ENCODE assay signal across 1 cellular context in the genomic region with DNA sequence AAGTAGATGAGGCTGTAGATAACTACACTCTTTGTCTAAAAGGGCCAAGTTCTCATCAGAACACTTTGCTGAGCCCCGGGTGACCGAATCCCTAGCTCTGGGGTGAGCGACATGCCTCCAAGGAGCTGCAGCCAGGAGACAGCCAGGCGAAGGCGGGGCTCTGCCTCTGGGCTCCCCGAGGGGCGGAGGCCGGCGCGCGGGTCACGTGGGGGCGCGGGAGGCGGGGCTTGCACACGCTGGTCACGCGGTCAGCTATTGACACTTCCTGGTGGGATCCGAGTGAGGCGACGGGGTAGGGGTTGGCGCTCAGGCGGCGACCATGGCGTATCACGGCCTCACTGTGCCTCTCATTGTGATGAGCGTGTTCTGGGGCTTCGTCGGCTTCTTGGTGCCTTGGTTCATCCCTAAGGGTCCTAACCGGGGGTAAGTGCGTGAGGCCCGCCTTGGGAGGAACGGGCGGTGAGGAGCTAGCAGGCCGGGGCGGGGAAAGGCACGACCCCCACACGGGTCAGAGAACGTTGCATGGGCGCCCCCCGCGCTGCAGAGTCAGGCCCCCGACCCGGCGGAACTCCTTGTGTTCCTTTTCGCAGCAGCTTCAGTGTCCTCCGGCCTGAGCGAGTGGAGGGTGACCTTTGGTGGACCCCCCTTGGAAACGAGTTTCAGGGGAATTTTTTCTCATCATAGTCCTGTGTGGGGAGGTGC.
TF ChIP-seq lines count a peak whose summit lies in the region.

ATP6V0E1 (plus strand) TSS at position 230 of the 702 bp plus-strand sequence; CDS start at position 320, 90 bp downstream.

TF ChIP-seq in HepG2, 621 proteins besides CTCF, POLR2A, EP300 and RAD21 (continued from another document and continues in another):
- TF ChIP-seq DPF2 (CRISPR knock-in tag; IDR thresholded peaks at IDR 0.05; ENCODE audit: borderline replicate concordance, low read depth) = no peak
- no peak for TF ChIP-seq ZNF652 (CRISPR knock-in tag; IDR thresholded peaks at IDR 0.05; ENCODE audit: borderline replicate concordance, low read depth)
- TF ChIP-seq PHB2 (IDR thresholded peaks at IDR 0.05; ENCODE audit: partially characterized antibody) = no peak
- no peak for TF ChIP-seq LCORL (IDR thresholded peaks at IDR 0.05)
- 0 out of 2 replicates have a peak, but pooled peaks have one; percentile 22 for TF ChIP-seq LCORL (CRISPR knock-in tag; IDR thresholded peaks at IDR 0.05)
- TF ChIP-seq NFE2 (CRISPR knock-in tag; IDR thresholded peaks at IDR 0.05) = no peak
- TF ChIP-seq, protein P1, sequence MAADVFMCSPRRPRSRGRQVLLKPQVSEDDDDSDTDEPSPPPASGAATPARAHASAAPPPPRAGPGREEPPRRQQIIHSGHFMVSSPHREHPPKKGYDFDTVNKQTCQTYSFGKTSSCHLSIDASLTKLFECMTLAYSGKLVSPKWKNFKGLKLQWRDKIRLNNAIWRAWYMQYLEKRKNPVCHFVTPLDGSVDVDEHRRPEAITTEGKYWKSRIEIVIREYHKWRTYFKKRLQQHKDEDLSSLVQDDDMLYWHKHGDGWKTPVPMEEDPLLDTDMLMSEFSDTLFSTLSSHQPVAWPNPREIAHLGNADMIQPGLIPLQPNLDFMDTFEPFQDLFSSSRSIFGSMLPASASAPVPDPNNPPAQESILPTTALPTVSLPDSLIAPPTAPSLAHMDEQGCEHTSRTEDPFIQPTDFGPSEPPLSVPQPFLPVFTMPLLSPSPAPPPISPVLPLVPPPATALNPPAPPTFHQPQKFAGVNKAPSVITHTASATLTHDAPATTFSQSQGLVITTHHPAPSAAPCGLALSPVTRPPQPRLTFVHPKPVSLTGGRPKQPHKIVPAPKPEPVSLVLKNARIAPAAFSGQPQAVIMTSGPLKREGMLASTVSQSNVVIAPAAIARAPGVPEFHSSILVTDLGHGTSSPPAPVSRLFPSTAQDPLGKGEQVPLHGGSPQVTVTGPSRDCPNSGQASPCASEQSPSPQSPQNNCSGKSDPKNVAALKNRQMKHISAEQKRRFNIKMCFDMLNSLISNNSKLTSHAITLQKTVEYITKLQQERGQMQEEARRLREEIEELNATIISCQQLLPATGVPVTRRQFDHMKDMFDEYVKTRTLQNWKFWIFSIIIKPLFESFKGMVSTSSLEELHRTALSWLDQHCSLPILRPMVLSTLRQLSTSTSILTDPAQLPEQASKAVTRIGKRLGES (CRISPR knock-in tag; IDR thresholded peaks at IDR 0.05; ENCODE audit: borderline replicate concordance) = 0 out of 2 replicates have a peak, but pooled peaks have one; percentile 36
- no peak for TF ChIP-seq MAFF (IDR thresholded peaks at IDR 0.05; ENCODE audit: low read depth, low read length)
- no peak for TF ChIP-seq HCFC1 (IDR thresholded peaks at IDR 0.05; ENCODE audit: low read depth, low read length)
- TF ChIP-seq KAT7 (CRISPR knock-in tag; IDR thresholded peaks at IDR 0.05; ENCODE audit: borderline replicate concordance) = peak; percentile 40; the same call in 1 of the 2 replicates
- TF ChIP-seq MAFG (CRISPR knock-in tag; IDR thresholded peaks at IDR 0.05) = no peak
- TF ChIP-seq HNRNPUL1 (IDR thresholded peaks at IDR 0.05; ENCODE audit: low read depth, low read length) = no peak
- peak; percentile 94 for TF ChIP-seq ELF3 (CRISPR knock-in tag; IDR thresholded peaks at IDR 0.05)
- TF ChIP-seq CHD2 (IDR thresholded peaks at IDR 0.05; ENCODE audit: low read depth, low read length) = no peak
- TF ChIP-seq KLF6 (CRISPR knock-in tag; IDR thresholded peaks at IDR 0.05) = no peak
- peak; percentile 72 for TF ChIP-seq SALL1 (CRISPR knock-in tag; IDR thresholded peaks at IDR 0.05)
- peak; percentile 21; the same call in 1 of the 2 replicates for TF ChIP-seq STAG1 (CRISPR knock-in tag; IDR thresholded peaks at IDR 0.05)
- TF ChIP-seq, protein P2, sequence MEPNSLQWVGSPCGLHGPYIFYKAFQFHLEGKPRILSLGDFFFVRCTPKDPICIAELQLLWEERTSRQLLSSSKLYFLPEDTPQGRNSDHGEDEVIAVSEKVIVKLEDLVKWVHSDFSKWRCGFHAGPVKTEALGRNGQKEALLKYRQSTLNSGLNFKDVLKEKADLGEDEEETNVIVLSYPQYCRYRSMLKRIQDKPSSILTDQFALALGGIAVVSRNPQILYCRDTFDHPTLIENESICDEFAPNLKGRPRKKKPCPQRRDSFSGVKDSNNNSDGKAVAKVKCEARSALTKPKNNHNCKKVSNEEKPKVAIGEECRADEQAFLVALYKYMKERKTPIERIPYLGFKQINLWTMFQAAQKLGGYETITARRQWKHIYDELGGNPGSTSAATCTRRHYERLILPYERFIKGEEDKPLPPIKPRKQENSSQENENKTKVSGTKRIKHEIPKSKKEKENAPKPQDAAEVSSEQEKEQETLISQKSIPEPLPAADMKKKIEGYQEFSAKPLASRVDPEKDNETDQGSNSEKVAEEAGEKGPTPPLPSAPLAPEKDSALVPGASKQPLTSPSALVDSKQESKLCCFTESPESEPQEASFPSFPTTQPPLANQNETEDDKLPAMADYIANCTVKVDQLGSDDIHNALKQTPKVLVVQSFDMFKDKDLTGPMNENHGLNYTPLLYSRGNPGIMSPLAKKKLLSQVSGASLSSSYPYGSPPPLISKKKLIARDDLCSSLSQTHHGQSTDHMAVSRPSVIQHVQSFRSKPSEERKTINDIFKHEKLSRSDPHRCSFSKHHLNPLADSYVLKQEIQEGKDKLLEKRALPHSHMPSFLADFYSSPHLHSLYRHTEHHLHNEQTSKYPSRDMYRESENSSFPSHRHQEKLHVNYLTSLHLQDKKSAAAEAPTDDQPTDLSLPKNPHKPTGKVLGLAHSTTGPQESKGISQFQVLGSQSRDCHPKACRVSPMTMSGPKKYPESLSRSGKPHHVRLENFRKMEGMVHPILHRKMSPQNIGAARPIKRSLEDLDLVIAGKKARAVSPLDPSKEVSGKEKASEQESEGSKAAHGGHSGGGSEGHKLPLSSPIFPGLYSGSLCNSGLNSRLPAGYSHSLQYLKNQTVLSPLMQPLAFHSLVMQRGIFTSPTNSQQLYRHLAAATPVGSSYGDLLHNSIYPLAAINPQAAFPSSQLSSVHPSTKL (CRISPR knock-in tag; IDR thresholded peaks at IDR 0.05) = no peak
- TF ChIP-seq JUND (CRISPR knock-in tag; IDR thresholded peaks at IDR 0.05) = no peak
- TF ChIP-seq ZNF761 (CRISPR knock-in tag; conservative IDR thresholded peaks at IDR 0.05) = no peak
- TF ChIP-seq ZNF20 (CRISPR knock-in tag; IDR thresholded peaks at IDR 0.05) = no peak
- TF ChIP-seq FOSL2 (CRISPR knock-in tag; IDR thresholded peaks at IDR 0.05) = no peak
- TF ChIP-seq RFXANK (CRISPR knock-in tag; IDR thresholded peaks at IDR 0.05) = 0 out of 2 replicates have a peak, but pooled peaks have one; percentile 40
- no peak for TF ChIP-seq ZFP1 (CRISPR knock-in tag; IDR thresholded peaks at IDR 0.05)
- TF ChIP-seq, protein P3, sequence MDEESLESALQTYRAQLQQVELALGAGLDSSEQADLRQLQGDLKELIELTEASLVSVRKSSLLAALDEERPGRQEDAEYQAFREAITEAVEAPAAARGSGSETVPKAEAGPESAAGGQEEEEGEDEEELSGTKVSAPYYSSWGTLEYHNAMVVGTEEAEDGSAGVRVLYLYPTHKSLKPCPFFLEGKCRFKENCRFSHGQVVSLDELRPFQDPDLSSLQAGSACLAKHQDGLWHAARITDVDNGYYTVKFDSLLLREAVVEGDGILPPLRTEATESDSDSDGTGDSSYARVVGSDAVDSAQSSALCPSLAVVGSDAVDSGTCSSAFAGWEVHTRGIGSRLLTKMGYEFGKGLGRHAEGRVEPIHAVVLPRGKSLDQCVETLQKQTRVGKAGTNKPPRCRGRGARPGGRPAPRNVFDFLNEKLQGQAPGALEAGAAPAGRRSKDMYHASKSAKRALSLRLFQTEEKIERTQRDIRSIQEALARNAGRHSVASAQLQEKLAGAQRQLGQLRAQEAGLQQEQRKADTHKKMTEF (CRISPR knock-in tag; IDR thresholded peaks at IDR 0.05) = peak; percentile 74
- TF ChIP-seq NCOA2 (CRISPR knock-in tag; IDR thresholded peaks at IDR 0.05) = peak; percentile 38
- no peak for TF ChIP-seq ZUFSP (CRISPR knock-in tag; IDR thresholded peaks at IDR 0.05; ENCODE audit: borderline replicate concordance)
- no peak for TF ChIP-seq ZNF333 (CRISPR knock-in tag; IDR thresholded peaks at IDR 0.05; ENCODE audit: borderline replicate concordance)
- no peak for TF ChIP-seq TRAFD1 (CRISPR knock-in tag; IDR thresholded peaks at IDR 0.05; ENCODE audit: borderline replicate concordance)
- no peak for TF ChIP-seq RNF219 (CRISPR knock-in tag; IDR thresholded peaks at IDR 0.05)
- no peak for TF ChIP-seq KMT2A (CRISPR knock-in tag; IDR thresholded peaks at IDR 0.05)
- TF ChIP-seq, protein P4, sequence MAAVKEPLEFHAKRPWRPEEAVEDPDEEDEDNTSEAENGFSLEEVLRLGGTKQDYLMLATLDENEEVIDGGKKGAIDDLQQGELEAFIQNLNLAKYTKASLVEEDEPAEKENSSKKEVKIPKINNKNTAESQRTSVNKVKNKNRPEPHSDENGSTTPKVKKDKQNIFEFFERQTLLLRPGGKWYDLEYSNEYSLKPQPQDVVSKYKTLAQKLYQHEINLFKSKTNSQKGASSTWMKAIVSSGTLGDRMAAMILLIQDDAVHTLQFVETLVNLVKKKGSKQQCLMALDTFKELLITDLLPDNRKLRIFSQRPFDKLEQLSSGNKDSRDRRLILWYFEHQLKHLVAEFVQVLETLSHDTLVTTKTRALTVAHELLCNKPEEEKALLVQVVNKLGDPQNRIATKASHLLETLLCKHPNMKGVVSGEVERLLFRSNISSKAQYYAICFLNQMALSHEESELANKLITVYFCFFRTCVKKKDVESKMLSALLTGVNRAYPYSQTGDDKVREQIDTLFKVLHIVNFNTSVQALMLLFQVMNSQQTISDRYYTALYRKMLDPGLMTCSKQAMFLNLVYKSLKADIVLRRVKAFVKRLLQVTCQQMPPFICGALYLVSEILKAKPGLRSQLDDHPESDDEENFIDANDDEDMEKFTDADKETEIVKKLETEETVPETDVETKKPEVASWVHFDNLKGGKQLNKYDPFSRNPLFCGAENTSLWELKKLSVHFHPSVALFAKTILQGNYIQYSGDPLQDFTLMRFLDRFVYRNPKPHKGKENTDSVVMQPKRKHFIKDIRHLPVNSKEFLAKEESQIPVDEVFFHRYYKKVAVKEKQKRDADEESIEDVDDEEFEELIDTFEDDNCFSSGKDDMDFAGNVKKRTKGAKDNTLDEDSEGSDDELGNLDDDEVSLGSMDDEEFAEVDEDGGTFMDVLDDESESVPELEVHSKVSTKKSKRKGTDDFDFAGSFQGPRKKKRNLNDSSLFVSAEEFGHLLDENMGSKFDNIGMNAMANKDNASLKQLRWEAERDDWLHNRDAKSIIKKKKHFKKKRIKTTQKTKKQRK (IDR thresholded peaks at IDR 0.05; ENCODE audit: low read length) = no peak
- TF ChIP-seq EEA1 (CRISPR knock-in tag; IDR thresholded peaks at IDR 0.05; ENCODE audit: borderline replicate concordance) = 0 out of 2 replicates have a peak, but pooled peaks have one; percentile 57
- no peak for TF ChIP-seq SNAPC2 (CRISPR knock-in tag; IDR thresholded peaks at IDR 0.05)
- TF ChIP-seq, protein P5, sequence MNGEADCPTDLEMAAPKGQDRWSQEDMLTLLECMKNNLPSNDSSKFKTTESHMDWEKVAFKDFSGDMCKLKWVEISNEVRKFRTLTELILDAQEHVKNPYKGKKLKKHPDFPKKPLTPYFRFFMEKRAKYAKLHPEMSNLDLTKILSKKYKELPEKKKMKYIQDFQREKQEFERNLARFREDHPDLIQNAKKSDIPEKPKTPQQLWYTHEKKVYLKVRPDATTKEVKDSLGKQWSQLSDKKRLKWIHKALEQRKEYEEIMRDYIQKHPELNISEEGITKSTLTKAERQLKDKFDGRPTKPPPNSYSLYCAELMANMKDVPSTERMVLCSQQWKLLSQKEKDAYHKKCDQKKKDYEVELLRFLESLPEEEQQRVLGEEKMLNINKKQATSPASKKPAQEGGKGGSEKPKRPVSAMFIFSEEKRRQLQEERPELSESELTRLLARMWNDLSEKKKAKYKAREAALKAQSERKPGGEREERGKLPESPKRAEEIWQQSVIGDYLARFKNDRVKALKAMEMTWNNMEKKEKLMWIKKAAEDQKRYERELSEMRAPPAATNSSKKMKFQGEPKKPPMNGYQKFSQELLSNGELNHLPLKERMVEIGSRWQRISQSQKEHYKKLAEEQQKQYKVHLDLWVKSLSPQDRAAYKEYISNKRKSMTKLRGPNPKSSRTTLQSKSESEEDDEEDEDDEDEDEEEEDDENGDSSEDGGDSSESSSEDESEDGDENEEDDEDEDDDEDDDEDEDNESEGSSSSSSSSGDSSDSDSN (CRISPR knock-in tag; IDR thresholded peaks at IDR 0.05) = peak; percentile 57
